In the genomic region with DNA sequence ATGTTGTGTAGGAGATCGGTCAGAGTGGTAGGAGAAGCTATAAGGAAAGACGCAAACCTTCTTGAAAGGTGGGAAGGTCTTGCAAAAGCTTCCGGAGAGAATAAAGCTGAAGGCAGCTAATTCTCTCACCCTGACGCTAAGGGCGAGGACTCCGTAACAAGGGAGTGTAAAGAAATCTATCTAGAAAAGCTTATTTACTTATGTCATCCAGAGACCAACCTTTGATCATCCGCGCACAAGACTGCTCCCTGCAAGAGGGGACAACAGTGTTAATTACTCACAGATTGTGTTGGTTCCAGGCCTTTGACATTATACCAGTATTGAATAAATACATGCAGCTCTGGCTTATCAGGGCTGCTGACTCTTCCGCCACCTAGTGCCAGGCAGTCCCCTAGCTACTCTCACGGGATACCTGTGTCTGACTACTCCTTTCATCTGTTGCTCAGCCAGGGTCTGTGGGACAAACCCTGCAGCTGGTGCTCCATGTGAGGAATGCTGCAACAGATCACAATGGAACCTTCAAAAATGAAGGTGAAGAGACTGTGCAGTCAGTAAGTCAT, we compare ENCODE assay signal across 12 cellular contexts.
DNase-seq lines count a peak whose midpoint lies in the region; ATAC-seq and TF ChIP-seq lines count a peak whose summit lies in the region.
"Had no signal": no experiment of that assay in that cellular context is flagged by ENCODE, and none has a peak within 500 bp of the region (broad histone marks: within the 10 kb centered on the region; RNA-seq: fewer than 3 reads in every experiment).

No MANE protein-coding gene starts in this region.

- no peak overlapping the region for H3K9ac ChIP-seq in fibroblast of lung (ENCODE audit: insufficient read depth, low read length)
- H3K9ac ChIP-seq: BLaER1 treated with 17β-estradiol and CSF1 and Interleukin-3, amounts not matched to agents 10 nM and 100 nM had no signal

- H3K27me3 ChIP-seq in fibroblast of lung (ENCODE audit: control insufficient read depth, insufficient read depth, low read length): no peaks in the 10 kb centered on the region
- H3K27me3 ChIP-seq: BLaER1 treated with 17β-estradiol and CSF1 and Interleukin-3, amounts not matched to agents 10 nM and 100 nM had no signal

- TF ChIP-seq CTCF in fibroblast of lung (conservative IDR thresholded peaks at IDR 0.05 in 1 of 2, IDR thresholded peaks at IDR 0.05 in 1 of 2; ENCODE audit: low read depth in 1 of 2, low read length in 2 of 2) (peak; percentile 7 to 27), retinal pigment epithelial cell (conservative IDR thresholded peaks at IDR 0.05; ENCODE audit: low read depth, low read length) (peak; percentile 58)

- H3K4me1 ChIP-seq in fibroblast of lung (ENCODE audit: control insufficient read depth, extremely low read depth, insufficient read depth, low read length): peaks cover 8% of the 10 kb centered on the region

- peak; percentile 61 for DNase-seq in NCI-H82 (lab: John Stamatoyannopoulos, UW)
- DNase-seq in NCI-H82 treated with DMSO at 0.1 percent for 48 hours (lab: John Stamatoyannopoulos, UW; ENCODE audit: unreplicated experiment): no peak
- peak; percentile 23 for DNase-seq in OCI-M1 (lab: John Stamatoyannopoulos, UW)
- DNase-seq in fibroblast of lung (ENCODE audit: low read depth in 2 of 2): peak in 1 of 2 donors; percentile 25
- no peak for DNase-seq in retinal pigment epithelial cell (ENCODE audit: low read depth)
- no peak for DNase-seq in stimulated activated CD4-positive, alpha-beta T cell treated with anti-CD3 and anti-CD28 coated beads, Interleukin-4, amount 100 ng/mL, for 4 hours
- DNase-seq: activated naive CD8-positive, alpha-beta T cell treated with anti-CD3 and anti-CD28 coated beads for 36 hours; GOT3 had no signal

- H3K27ac ChIP-seq in fibroblast of lung (ENCODE audit: insufficient read depth, low read length): peak overlapping the region; percentile 26
- H3K27ac ChIP-seq: BLaER1 treated with 17β-estradiol and CSF1 and Interleukin-3, amounts not matched to agents 10 nM and 100 nM had no signal

- no peaks in the 10 kb centered on the region for H3K9me3 ChIP-seq in fibroblast of lung (ENCODE audit: control insufficient read depth, insufficient read depth, low read depth, low read length)

- H3K4me3 ChIP-seq in fibroblast of lung (replicated peaks in 1 of 4; ENCODE audit: control extremely low read depth in 1 of 4, insufficient read depth in 1 of 4, low read depth in 3 of 4, low read length in 4 of 4) (no peak overlapping the region), retinal pigment epithelial cell (ENCODE audit: low read length) (no peak overlapping the region)
- H3K4me3 ChIP-seq: BLaER1 treated with 17β-estradiol and CSF1 and Interleukin-3, amounts not matched to agents 10 nM and 100 nM had no signal

- H3K4me2 ChIP-seq in fibroblast of lung (ENCODE audit: extremely low read depth, insufficient read depth, low read length): no peak overlapping the region

- no peaks in the 10 kb centered on the region for H4K20me1 ChIP-seq in fibroblast of lung (ENCODE audit: control insufficient read depth, extremely low read depth, insufficient read depth, low read length)
- H4K20me1 ChIP-seq: BLaER1 treated with 17β-estradiol and CSF1 and Interleukin-3, amounts not matched to agents 10 nM and 100 nM had no signal

- H2AFZ ChIP-seq in fibroblast of lung (ENCODE audit: low read length): no peak overlapping the region

- H3K36me3 ChIP-seq in fibroblast of lung (ENCODE audit: control insufficient read depth, insufficient read depth, low read length): no peaks in the 10 kb centered on the region
- H3K36me3 ChIP-seq: BLaER1 treated with 17β-estradiol and CSF1 and Interleukin-3, amounts not matched to agents 10 nM and 100 nM had no signal

- no peak for ATAC-seq in HG03521 (IDR thresholded peaks at IDR 0.05; ENCODE audit: unreplicated experiment)
- ATAC-seq in HG02852 (IDR thresholded peaks at IDR 0.05; ENCODE audit: unreplicated experiment): no peak
- ATAC-seq: stimulated activated memory B cell treated with anti-CD40 and anti-IgM and Interleukin-4, amounts not matched to agents 10 μg/mL and 1 μg/mL and 100 μg/mL, for 72 hours had no signal

- H3K79me2 ChIP-seq in fibroblast of lung (ENCODE audit: control insufficient read depth, insufficient read depth, low read length): no peaks in the 10 kb centered on the region

Comparison
In these comparisons a context has a peak if more than half of its experiments do, and no peak if none do; other contexts are left out.
1. DNase-seq: peak in NCI-H82 (single experiment) and OCI-M1 (single experiment); none in NCI-H82 treated with DMSO at 0.1 percent for 48 hours (single experiment), retinal pigment epithelial cell (single experiment) and stimulated activated CD4-positive, alpha-beta T cell treated with anti-CD3 and anti-CD28 coated beads, Interleukin-4, amount 100 ng/mL, for 4 hours (0 of 2).